2 cellular contexts compared by ENCODE assay signal in genomic region chr17:65694601-65695000, GRCh38.
TF ChIP-seq lines count a peak whose summit lies in the region.

No MANE protein-coding gene starts in this region.

TF ChIP-seq in HepG2, 621 proteins besides CTCF, POLR2A, EP300 and RAD21 (continued from another document):
- TF ChIP-seq ZGPAT (CRISPR knock-in tag; IDR thresholded peaks at IDR 0.05), result no peak
- TF ChIP-seq SIN3A (IDR thresholded peaks at IDR 0.05; ENCODE audit: borderline replicate concordance, low read depth, low read length), result no peak
- no peak for TF ChIP-seq ZC3H4 (CRISPR knock-in tag; IDR thresholded peaks at IDR 0.05; ENCODE audit: borderline replicate concordance)
- no peak for TF ChIP-seq RXRA (CRISPR knock-in tag; IDR thresholded peaks at IDR 0.05)
- no peak for TF ChIP-seq ZNF335 (CRISPR knock-in tag; IDR thresholded peaks at IDR 0.05)
- TF ChIP-seq ZBTB14 (CRISPR knock-in tag; IDR thresholded peaks at IDR 0.05), result no peak
- no peak for TF ChIP-seq MZF1 (CRISPR knock-in tag; IDR thresholded peaks at IDR 0.05; ENCODE audit: borderline replicate concordance)
- no peak for TF ChIP-seq AHR (CRISPR knock-in tag; IDR thresholded peaks at IDR 0.05)
- no peak for TF ChIP-seq NFYB (CRISPR knock-in tag; IDR thresholded peaks at IDR 0.05)
TF ChIP-seq in HepG2: peak in this region for 0.

TF ChIP-seq in neural cell, 6 proteins besides CTCF, POLR2A, EP300 and RAD21 (continued from another document):
- TF ChIP-seq REST (IDR thresholded peaks at IDR 0.05; ENCODE audit: borderline replicate concordance) (no peak), SMC3 (conservative IDR thresholded peaks at IDR 0.05; ENCODE audit: poor library complexity) (no peak), EZH2 (IDR thresholded peaks at IDR 0.05; ENCODE audit: borderline replicate concordance, insufficient read depth, low read length, poor library complexity, severe bottlenecking) (no peak), POLR2AphosphoS5 (IDR thresholded peaks at IDR 0.05) (no peak), TAF1 (IDR thresholded peaks at IDR 0.05; ENCODE audit: low read depth) (no peak)
